Comparison of ENCODE assay signal across 8 cellular contexts in the genomic region with DNA sequence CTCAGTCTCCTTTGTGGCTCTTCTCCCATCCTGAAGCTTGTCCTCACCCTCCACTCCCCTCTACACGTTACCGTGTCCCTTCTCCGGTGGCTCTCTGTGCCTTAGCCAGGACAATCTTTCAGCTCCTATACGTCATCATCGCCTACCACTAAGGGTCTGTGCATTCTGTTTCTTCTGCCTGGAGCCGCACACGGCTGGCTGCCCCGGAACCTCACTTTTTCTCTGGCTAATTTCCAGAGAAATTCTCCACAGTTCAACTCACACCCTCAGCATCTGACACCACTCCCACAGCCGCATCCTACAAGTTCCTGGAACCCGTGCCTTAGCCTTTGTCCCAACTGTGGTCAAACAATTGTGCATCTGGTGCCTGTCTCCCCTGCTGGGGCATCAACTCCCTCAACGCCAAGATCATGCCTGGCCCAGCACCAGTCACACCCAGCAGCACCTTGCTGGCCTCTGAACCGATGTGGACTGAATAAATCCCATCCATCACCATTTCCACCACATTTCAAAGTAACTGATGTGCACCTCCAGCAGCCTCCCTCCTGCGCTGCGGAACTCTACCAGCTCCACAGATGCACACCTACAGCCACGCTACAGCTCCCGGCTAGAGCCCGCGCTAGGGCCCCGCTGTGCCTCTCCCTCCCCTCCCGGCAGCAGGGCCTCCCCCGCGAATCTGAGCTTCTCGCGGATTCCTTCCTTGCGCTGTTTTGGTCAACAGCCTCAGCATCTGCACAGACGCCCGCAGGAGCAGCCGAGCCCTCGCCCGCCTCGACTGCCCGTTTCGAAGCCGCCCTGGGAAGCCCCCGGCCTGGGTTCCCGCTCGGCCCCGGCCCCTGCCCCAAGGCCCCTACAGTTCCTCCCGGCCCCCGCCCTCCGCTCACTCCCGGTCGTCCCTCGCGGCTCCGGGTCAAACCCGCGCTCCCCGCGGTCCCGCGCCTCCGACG.
A peak's percentile ranks its signal among the peaks of the same experiment; 100 is the strongest.
DNase-seq lines count a peak whose midpoint lies in the region; ATAC-seq and TF ChIP-seq lines count a peak whose summit lies in the region.

No MANE protein-coding gene starts in this region.

- no peak for TF ChIP-seq CTCF in epithelial cell of esophagus (IDR thresholded peaks at IDR 0.05; ENCODE audit: insufficient read depth, low read depth, low read length, missing control alignments)

- H3K4me1 ChIP-seq in muscle layer of duodenum (ENCODE audit: control insufficient read depth in 1 of 2, insufficient read depth in 2 of 2, low read length in 2 of 2), result peaks cover 23 to 53% of the 10 kb centered on the region in 2 donors
- peaks cover 46% of the 10 kb centered on the region for H3K4me1 ChIP-seq in stomach smooth muscle (ENCODE audit: control insufficient read depth, insufficient read depth, low read length)

- H3K27ac ChIP-seq in muscle layer of duodenum (ENCODE audit: low read length) (peak overlapping the region; percentile 39), stomach smooth muscle (ENCODE audit: low read length) (peak overlapping the region; percentile 41)

- H3K27me3 ChIP-seq in muscle layer of duodenum (ENCODE audit: low read depth, low read length), result no peaks in the 10 kb centered on the region
- no peaks in the 10 kb centered on the region for H3K27me3 ChIP-seq in stomach smooth muscle (ENCODE audit: control insufficient read depth in 1 of 2, insufficient read depth in 2 of 2, low read length in 2 of 2)

- peak overlapping the region; percentile 69 to 73 for H3K9ac ChIP-seq in stomach smooth muscle (ENCODE audit: low read length in 2 of 2)

- DNase-seq in NCI-H1105 (lab: John Stamatoyannopoulos, UW) (peak; percentile 56), epithelial cell of esophagus (ENCODE audit: low read depth) (peak; percentile 42), COLO829 (ENCODE audit: low spot score) (no peak)
- DNase-seq in activated CD4-positive, alpha-beta T cell treated with anti-CD3 and anti-CD28 coated beads, Interleukin-2, amount 50 U/mL, for 24 hours (ENCODE audit: low read depth in 1 of 2, low spot score in 1 of 2), result peak; percentile 11 to 21

- ATAC-seq in GM18505 (IDR thresholded peaks at IDR 0.05; ENCODE audit: unreplicated experiment) (peak; percentile 23), HG02642 (IDR thresholded peaks at IDR 0.05; ENCODE audit: poor library complexity, unreplicated experiment) (peak; percentile 29)

- H3K4me3 ChIP-seq in epithelial cell of esophagus (ENCODE audit: low read length) (peak overlapping the region; percentile 70), muscle layer of duodenum (ENCODE audit: low read depth in 1 of 2, low read length in 2 of 2) (peak overlapping the region; percentile 80 to 85), stomach smooth muscle (ENCODE audit: low read length in 2 of 2) (peak overlapping the region; percentile 66 to 83)

- peaks cover 0 to 4% of the 10 kb centered on the region in 2 donors for H3K36me3 ChIP-seq in muscle layer of duodenum (ENCODE audit: control insufficient read depth in 1 of 2, insufficient read depth in 2 of 2, low read length in 2 of 2)
- no peaks in the 10 kb centered on the region for H3K36me3 ChIP-seq in stomach smooth muscle (ENCODE audit: control insufficient read depth in 2 of 2, insufficient read depth in 2 of 2, low read length in 2 of 2)

- H3K9me3 ChIP-seq in muscle layer of duodenum (ENCODE audit: control insufficient read depth in 1 of 2, low read length in 2 of 2) (no peaks in the 10 kb centered on the region), stomach smooth muscle (ENCODE audit: control insufficient read depth in 2 of 2, low read length in 2 of 2) (no peaks in the 10 kb centered on the region)

- TF ChIP-seq POLR2A in GM18505 (IDR thresholded peaks at IDR 0.05; ENCODE audit: borderline replicate concordance, extremely low read depth, insufficient read depth, insufficient read length), result no peak
